Comparison of ENCODE assay signal across 1 cellular context in genomic region chr17:7842380-7842949, GRCh38.
TF ChIP-seq lines count a peak whose summit lies in the region.

No MANE protein-coding gene starts in this region.

TF ChIP-seq in endothelial cell of umbilical vein, 7 proteins besides CTCF, POLR2A, EP300 and RAD21:
- no peak for TF ChIP-seq GATA2 (IDR thresholded peaks at IDR 0.05; ENCODE audit: insufficient read depth, insufficient read length, low read depth, low read length)
- TF ChIP-seq POLR2AphosphoS5 (IDR thresholded peaks at IDR 0.05; ENCODE audit: insufficient read depth, low read depth, low read length), result peak; percentile 28
- peak; percentile 91 for TF ChIP-seq FOS (IDR thresholded peaks at IDR 0.05; ENCODE audit: borderline replicate concordance, insufficient read depth, low read length)
- no peak for TF ChIP-seq MAX (IDR thresholded peaks at IDR 0.05; ENCODE audit: insufficient read depth, insufficient read length)
